In genomic region chr7:18590744-18591340, GRCh38 we compare ENCODE assay signal across 8 cellular contexts.
DNase-seq lines count a peak whose midpoint lies in the region; ATAC-seq and TF ChIP-seq lines count a peak whose summit lies in the region.

No MANE protein-coding gene starts in this region.

- H3K9me3 ChIP-seq in HCT116 (ENCODE audit: control insufficient read depth in 1 of 2, insufficient read depth in 1 of 2, low read depth in 1 of 2, low read length in 2 of 2) (no peaks in the 10 kb centered on the region), SU-DHL-6 (ENCODE audit: insufficient read depth, low read length) (no peaks in the 10 kb centered on the region), heart right ventricle (no peaks in the 10 kb centered on the region), tibial artery (no peaks in the 10 kb centered on the region)

- H3K9me2 ChIP-seq in HCT116 (ENCODE audit: insufficient read depth): no peaks in the 10 kb centered on the region
- no peaks in the 10 kb centered on the region for H3K9me2 ChIP-seq in SU-DHL-6 (replicated peaks; ENCODE audit: insufficient read depth, low read length)

- ATAC-seq in HCT116: peak; percentile 72
- peak in 3 of 8 donors; percentile 30 to 54 (median 52) for ATAC-seq in heart right ventricle
- ATAC-seq in HG02571 (IDR thresholded peaks at IDR 0.05; ENCODE audit: unreplicated experiment): no peak

- no peak overlapping the region for H3K4me2 ChIP-seq in HCT116 (ENCODE audit: low read length)
- H3K4me2 ChIP-seq in SU-DHL-6 (ENCODE audit: low read depth, low read length, poor library complexity, severe bottlenecking): no peak overlapping the region

- H3K27me3 ChIP-seq in HCT116 (ENCODE audit: insufficient read depth, low read length) (no peaks in the 10 kb centered on the region), SU-DHL-6 (ENCODE audit: low read length) (no peaks in the 10 kb centered on the region), heart right ventricle (no peaks in the 10 kb centered on the region), tibial artery (no peaks in the 10 kb centered on the region)

- H3K79me2 ChIP-seq in HCT116 (ENCODE audit: insufficient read depth, low read length): no peaks in the 10 kb centered on the region
- H3K79me2 ChIP-seq in SU-DHL-6 (ENCODE audit: insufficient read depth, low read length): no peaks in the 10 kb centered on the region

- BruUV-seq in HCT116 (replicated peaks; lab: Mats Ljungman, UMichigan): no TSS peak

- intact Hi-C loops in HCT116 (cut with micrococcal nuclease) (loop anchor here (1.0 to 2.0 kb wide), 3 partner anchors 75 to 1074 kb away; no protein-coding TSS in a partner anchor), heart right ventricle (cut with DNase I) (loop anchor here in 5 of 10 donors (2.0 to 10.0 kb wide), 3 partner anchors 74 to 76 kb away; no protein-coding TSS in a partner anchor), tibial artery (cut with DNase I; ENCODE audit: low total_unique reads) (no loop called here)

- no peaks in the 10 kb centered on the region for H3F3A ChIP-seq in SU-DHL-6 (ENCODE audit: insufficient read depth)

- TF ChIP-seq POLR2A in HCT116 (IDR thresholded peaks at IDR 0.05; ENCODE audit: borderline replicate concordance, extremely low read depth, insufficient read depth, insufficient read length): no peak

- 13% methylated on average over 1 of the region's 1 CpG for WGBS in heart right ventricle, 2 donors

- RAD21 ChIA-PET in HCT116 (lab: Charles Lee; ENCODE audit: low non-redundant PET in 1 of 2, low total read pairs in 2 of 2, uncharacterized antibody in 2 of 2, unreplicated experiment in 2 of 2): no interaction called here

- H4K20me1 ChIP-seq in HCT116 (ENCODE audit: insufficient read depth) (no peaks in the 10 kb centered on the region), SU-DHL-6 (ENCODE audit: low read depth, low read length) (peaks cover 4% of the 10 kb centered on the region; the same call in 1 of the 2 replicates)

- H3K9ac ChIP-seq in HCT116 (ENCODE audit: low read length): no peak overlapping the region
- H3K9ac ChIP-seq in SU-DHL-6 (ENCODE audit: low read length): no peak overlapping the region

- H3K4me3 ChIP-seq in HCT116 (replicated peaks in 1 of 2; ENCODE audit: low read depth in 1 of 2, low read length in 2 of 2): no peak overlapping the region
- no peak overlapping the region for H3K4me3 ChIP-seq in SU-DHL-6 (ENCODE audit: insufficient read depth, low read length, poor library complexity, severe bottlenecking)
- no peak overlapping the region for H3K4me3 ChIP-seq in heart right ventricle
- no peak overlapping the region for H3K4me3 ChIP-seq in tibial artery

- TF ChIP-seq CTCF in AG09319 (IDR thresholded peaks at IDR 0.05; ENCODE audit: low read depth, low read length) (peak; percentile 65), HCT116 (IDR thresholded peaks at IDR 0.05 in 2 of 3, conservative IDR thresholded peaks at IDR 0.05 in 1 of 3; ENCODE audit: borderline replicate concordance in 1 of 3, insufficient read depth in 1 of 3, low read depth in 2 of 3, low read length in 2 of 3) (peak; percentile 51 to 67 (median 55); a peak in 4 of 6 replicates), SU-DHL-6 (IDR thresholded peaks at IDR 0.05; ENCODE audit: insufficient read depth, low read length, poor library complexity, severe bottlenecking) (peak; percentile 25), heart right ventricle (IDR thresholded peaks at IDR 0.05) (peak; percentile 21 to 71 (median 60)), tibial artery (IDR thresholded peaks at IDR 0.05) (peak; percentile 43 to 59)

- POLR2A ChIA-PET in HCT116 (lab: Charles Lee): no interaction called here

- DNase-seq in AG09319 (ENCODE audit: extremely low read depth, low read depth) (peak; percentile 52), HCT116 (ENCODE audit: low read depth, low spot score) (peak; percentile 27), heart right ventricle (no peak), tibial artery (no peak), C1 segment of cervical spinal cord (lab: John Stamatoyannopoulos, UW) (no peak), SKM-1 (lab: John Stamatoyannopoulos, UW; ENCODE audit: unreplicated experiment) (no peak)

- H3K36me3 ChIP-seq in HCT116 (ENCODE audit: control insufficient read depth in 1 of 2, insufficient read depth in 2 of 2, low read length in 2 of 2): no peaks in the 10 kb centered on the region
- no peaks in the 10 kb centered on the region for H3K36me3 ChIP-seq in SU-DHL-6 (ENCODE audit: low read length)
- peaks cover 0 to 47% (median 10%) of the 10 kb centered on the region in 9 donors for H3K36me3 ChIP-seq in heart right ventricle
- H3K36me3 ChIP-seq in tibial artery: peaks cover 0 to 31% (median 8%) of the 10 kb centered on the region in 3 donors

- peak; percentile 76 for TF ChIP-seq RAD21 in HCT116 (IDR thresholded peaks at IDR 0.05; ENCODE audit: low read depth)

- H2AFZ ChIP-seq in HCT116 (ENCODE audit: low read depth, low read length, poor library complexity, severe bottlenecking) (no peak overlapping the region), SU-DHL-6 (ENCODE audit: low read depth, low read length, severe bottlenecking) (no peak overlapping the region)

- no peak overlapping the region for H3K27ac ChIP-seq in HCT116 (ENCODE audit: low read depth, low read length)
- H3K27ac ChIP-seq in SU-DHL-6 (ENCODE audit: low read depth, low read length): no peak overlapping the region
- H3K27ac ChIP-seq in heart right ventricle: no peak overlapping the region
- no peak overlapping the region for H3K27ac ChIP-seq in tibial artery

- H3K4me1 ChIP-seq in HCT116 (ENCODE audit: control insufficient read depth in 1 of 2, insufficient read depth in 2 of 2, low read length in 2 of 2) (no peaks in the 10 kb centered on the region), heart right ventricle (peaks cover 0 to 8% (median 0%) of the 10 kb centered on the region in 9 donors), tibial artery (no peaks in the 10 kb centered on the region)

- CTCF ChIA-PET in HCT116 (lab: Charles Lee): interaction anchor here (0.8 to 2.4 kb wide), 3 partner anchors 11 to 238 kb away, joined by 4 to 11 read pairs (median 6); no protein-coding TSS in a partner anchor

TF ChIP-seq in HCT116, 20 proteins besides CTCF, POLR2A, EP300 and RAD21:
- TF ChIP-seq YY1 (IDR thresholded peaks at IDR 0.05; ENCODE audit: extremely low read depth, insufficient replicate concordance, low read depth, low read length) (no peak), SRF (IDR thresholded peaks at IDR 0.05; ENCODE audit: low read depth) (no peak), ZFX (IDR thresholded peaks at IDR 0.05) (no peak), CBX3 (IDR thresholded peaks at IDR 0.05; ENCODE audit: low read depth) (no peak), CEBPB (IDR thresholded peaks at IDR 0.05; ENCODE audit: low read depth) (no peak), FOSL1 (IDR thresholded peaks at IDR 0.05; ENCODE audit: low read depth) (no peak), JUND (IDR thresholded peaks at IDR 0.05) (no peak), ELF1 (IDR thresholded peaks at IDR 0.05; ENCODE audit: borderline replicate concordance, low read depth) (no peak), EGR1 (IDR thresholded peaks at IDR 0.05; ENCODE audit: low read depth) (no peak), SIN3A (IDR thresholded peaks at IDR 0.05; ENCODE audit: low read depth) (no peak), EZH2phosphoT487 (IDR thresholded peaks at IDR 0.05; ENCODE audit: borderline replicate concordance) (no peak), ZBTB33 (IDR thresholded peaks at IDR 0.05; ENCODE audit: extremely low read depth, insufficient replicate concordance, low read length) (no peak)
- TF ChIP-seq, protein P1, sequence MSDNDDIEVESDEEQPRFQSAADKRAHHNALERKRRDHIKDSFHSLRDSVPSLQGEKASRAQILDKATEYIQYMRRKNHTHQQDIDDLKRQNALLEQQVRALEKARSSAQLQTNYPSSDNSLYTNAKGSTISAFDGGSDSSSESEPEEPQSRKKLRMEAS (IDR thresholded peaks at IDR 0.05): no peak

Comparison
In these comparisons a context has a peak if more than half of its experiments do, and no peak if none do; other contexts are left out.
1. DNase-seq: peak in AG09319 (single experiment) and HCT116 (single experiment); none in heart right ventricle (0 of 2), tibial artery (0 of 2), C1 segment of cervical spinal cord (0 of 14) and SKM-1 (single experiment).
2. Peak in every context shown above with its lines, with median percentiles within 50 percentile points of each other: CTCF ChIP-seq.